Comparison of ENCODE assay signal across 1 cellular context in the genomic region with DNA sequence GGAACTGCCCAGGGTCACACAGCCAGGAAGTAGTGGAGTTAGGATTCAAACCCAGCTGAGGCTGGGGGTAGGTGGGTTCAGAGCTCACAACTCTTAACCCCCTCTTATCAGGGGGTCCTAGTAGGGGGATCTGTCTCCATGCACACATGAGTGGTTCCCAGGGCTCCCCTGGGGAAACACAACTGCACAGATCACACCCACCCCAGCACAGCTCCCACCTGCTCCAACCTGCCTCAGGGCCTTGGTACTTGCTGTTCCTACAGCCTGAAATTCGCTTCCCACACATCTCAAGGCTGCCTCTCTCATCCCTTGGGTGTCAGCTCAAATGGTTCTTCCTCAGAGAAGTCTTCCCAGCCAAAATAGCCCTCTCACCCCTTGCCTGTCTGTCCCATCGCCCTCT.
TF ChIP-seq lines count a peak whose summit lies in the region.

No MANE protein-coding gene starts in this region.

TF ChIP-seq in IMR-90, 13 proteins besides CTCF, POLR2A, EP300 and RAD21 (continued from another document):
- TF ChIP-seq, protein P1, sequence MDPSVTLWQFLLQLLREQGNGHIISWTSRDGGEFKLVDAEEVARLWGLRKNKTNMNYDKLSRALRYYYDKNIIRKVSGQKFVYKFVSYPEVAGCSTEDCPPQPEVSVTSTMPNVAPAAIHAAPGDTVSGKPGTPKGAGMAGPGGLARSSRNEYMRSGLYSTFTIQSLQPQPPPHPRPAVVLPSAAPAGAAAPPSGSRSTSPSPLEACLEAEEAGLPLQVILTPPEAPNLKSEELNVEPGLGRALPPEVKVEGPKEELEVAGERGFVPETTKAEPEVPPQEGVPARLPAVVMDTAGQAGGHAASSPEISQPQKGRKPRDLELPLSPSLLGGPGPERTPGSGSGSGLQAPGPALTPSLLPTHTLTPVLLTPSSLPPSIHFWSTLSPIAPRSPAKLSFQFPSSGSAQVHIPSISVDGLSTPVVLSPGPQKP (IDR thresholded peaks at IDR 0.05; ENCODE audit: borderline replicate concordance, low read depth, low read length), result no peak
- TF ChIP-seq FOS (IDR thresholded peaks at IDR 0.05; ENCODE audit: low read depth, low read length) (no peak), RCOR1 (IDR thresholded peaks at IDR 0.05; ENCODE audit: insufficient replicate concordance, low read length) (no peak), CHD1 (IDR thresholded peaks at IDR 0.05; ENCODE audit: low read depth, low read length) (no peak), NFE2L2 (IDR thresholded peaks at IDR 0.05; ENCODE audit: low read depth, low read length) (no peak), CEBPB (IDR thresholded peaks at IDR 0.05; ENCODE audit: low read depth, low read length) (no peak), SMC3 (IDR thresholded peaks at IDR 0.05; ENCODE audit: low read depth, low read length) (no peak), MAFK (IDR thresholded peaks at IDR 0.05; ENCODE audit: low read depth, low read length) (no peak), MAZ (IDR thresholded peaks at IDR 0.05; ENCODE audit: borderline replicate concordance, low read depth, low read length) (no peak)
TF ChIP-seq in IMR-90: peak in this region for 0.
